Comparison of ENCODE assay signal across 37 cellular contexts in the genomic region with DNA sequence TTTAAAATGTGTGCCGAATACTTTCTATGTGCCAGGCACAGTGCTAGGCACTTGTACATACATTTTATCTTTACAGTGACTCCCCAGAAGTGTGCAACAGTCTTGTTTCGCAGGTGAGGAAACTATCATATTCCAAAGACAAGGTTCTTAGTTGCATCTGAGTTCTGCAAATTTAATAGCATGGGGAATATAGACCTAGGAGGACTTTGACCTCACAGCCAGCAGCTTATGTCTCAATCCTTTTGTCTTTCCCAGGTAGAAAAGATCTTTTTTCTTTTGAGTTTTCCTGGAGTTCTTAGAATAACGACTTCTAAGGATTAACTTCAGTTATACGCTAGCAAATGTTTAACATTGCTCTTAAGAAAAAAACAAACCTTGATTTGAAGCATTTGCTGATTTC.
"Had no signal": no experiment of that assay in that cellular context is flagged by ENCODE, and none has a peak within 500 bp of the region (broad histone marks: within the 10 kb centered on the region; RNA-seq: fewer than 3 reads in every experiment).

No MANE protein-coding gene starts in this region.

- H3K36me3 ChIP-seq: ascending aorta, cardiac muscle cell, Peyer's patch had no signal

- H3K4me1 Mint-ChIP-seq: activated naive CD4-positive, alpha-beta T cell treated with anti-CD3 and anti-CD28 coated beads, Interleukin-2, amount 50 U/mL, for 24 hours; activated naive CD8-positive, alpha-beta T cell treated with anti-CD3 and anti-CD28 coated beads, Interleukin-2, amount 10 ng/mL, durations not matched to agents 7 days and 5 days; activated T-helper 17 cell treated with anti-CD3 and anti-CD28 coated beads, Interleukin-2, amount 50 U/mL, for 72 hours; central memory CD8-positive, alpha-beta T cell had no signal

- H3K9ac ChIP-seq: KMS-11 had no signal

- ATAC-seq: activated CD8-positive, alpha-beta T cell treated with anti-CD3 and anti-CD28 coated beads for 36 hours; activated T-cell treated with anti-CD3 and anti-CD28 coated beads, Interleukin-2, amount 50 U/mL, for 72 hours; activated T-helper 17 cell treated with anti-CD3 and anti-CD28 coated beads, Interleukin-2, amount 50 U/mL, for 72 hours; PC-3; Right ventricle myocardium inferior had no signal

- H3K4me3 Mint-ChIP-seq: activated CD8-positive, alpha-beta T cell treated with anti-CD3 and anti-CD28 coated beads for 36 hours; activated naive CD4-positive, alpha-beta T cell treated with anti-CD3 and anti-CD28 coated beads, Interleukin-2, amount 50 U/mL, for 24 hours; activated naive CD8-positive, alpha-beta T cell treated with anti-CD3 and anti-CD28 coated beads, Interleukin-2, amount 10 ng/mL, durations not matched to agents 7 days and 5 days; activated T-cell treated with anti-CD3 and anti-CD28 coated beads, Interleukin-2, amount 50 U/mL, for 72 hours; activated T-helper 17 cell treated with anti-CD3 and anti-CD28 coated beads, Interleukin-2, amount 50 U/mL, for 72 hours; central memory CD8-positive, alpha-beta T cell had no signal

- H3K27me3 Mint-ChIP-seq: activated CD8-positive, alpha-beta T cell treated with anti-CD3 and anti-CD28 coated beads for 36 hours; activated naive CD4-positive, alpha-beta T cell treated with anti-CD3 and anti-CD28 coated beads, Interleukin-2, amount 50 U/mL, for 24 hours; activated T-helper 17 cell treated with anti-CD3 and anti-CD28 coated beads, Interleukin-2, amount 50 U/mL, for 72 hours had no signal

- DNase-seq: activated CD4-positive, alpha-beta T cell treated with anti-CD3 and anti-CD28 coated beads for 1 hour; activated CD4-positive, alpha-beta T cell treated with anti-CD3 and anti-CD28 coated beads for 48 hours; activated CD4-positive, CD25-positive, alpha-beta regulatory T cell; activated CD8-positive, alpha-beta T cell treated with anti-CD3 and anti-CD28 coated beads for 36 hours; activated effector memory CD4-positive, alpha-beta T cell treated with anti-CD3 and anti-CD28 coated beads, Interleukin-2, amount 50 U/mL, for 16 hours; activated naive CD4-positive, alpha-beta T cell; activated naive CD8-positive, alpha-beta T cell treated with anti-CD3 and anti-CD28 coated beads, Interleukin-2, amount 10 ng/mL, durations not matched to agents 7 days and 5 days; activated T-cell treated with anti-CD3 and anti-CD28 coated beads, Interleukin-2, amount 50 U/mL, for 1 hour; activated T-cell treated with anti-CD3 and anti-CD28 coated beads, Interleukin-2, amount 50 U/mL, for 72 hours; amygdala; MM.1S; MV-4-11; NCI-H1092; NCI-H1436 treated with DMSO at 0.1 percent for 48 hours; NCI-H1694 treated with DMSO at 0.1 percent for 48 hours; NCI-H2029; NCI-H2107; NCI-H2171; NCI-H510A; NCI-H526; NCI-H748 treated with DMSO at 0.1 percent for 48 hours; NK-92 treated with Interleukin-12 subunit alpha and Interleukin-12 subunit beta, amount 100 ng/mL, for 24 hours; PC-3; Peyer's patch; SW 1271; T-helper 1 cell; T-helper 2 cell; T-helper 9 cell had no signal

- H3K9me3 ChIP-seq: ascending aorta, Peyer's patch had no signal

- H3K27ac Mint-ChIP-seq: activated CD8-positive, alpha-beta T cell treated with anti-CD3 and anti-CD28 coated beads for 36 hours; activated naive CD4-positive, alpha-beta T cell treated with anti-CD3 and anti-CD28 coated beads, Interleukin-2, amount 50 U/mL, for 24 hours; activated naive CD8-positive, alpha-beta T cell treated with anti-CD3 and anti-CD28 coated beads, Interleukin-2, amount 10 ng/mL, durations not matched to agents 7 days and 5 days; activated T-cell treated with anti-CD3 and anti-CD28 coated beads, Interleukin-2, amount 50 U/mL, for 72 hours; activated T-helper 17 cell treated with anti-CD3 and anti-CD28 coated beads, Interleukin-2, amount 50 U/mL, for 72 hours had no signal

- H3K4me1 ChIP-seq: ascending aorta had no signal

- H3K36me3 Mint-ChIP-seq: activated naive CD4-positive, alpha-beta T cell treated with anti-CD3 and anti-CD28 coated beads, Interleukin-2, amount 50 U/mL, for 24 hours; activated naive CD8-positive, alpha-beta T cell treated with anti-CD3 and anti-CD28 coated beads, Interleukin-2, amount 10 ng/mL, durations not matched to agents 7 days and 5 days had no signal

- H3K9me3 Mint-ChIP-seq: activated CD8-positive, alpha-beta T cell treated with anti-CD3 and anti-CD28 coated beads for 36 hours; activated naive CD4-positive, alpha-beta T cell treated with anti-CD3 and anti-CD28 coated beads, Interleukin-2, amount 50 U/mL, for 24 hours; activated naive CD8-positive, alpha-beta T cell treated with anti-CD3 and anti-CD28 coated beads, Interleukin-2, amount 10 ng/mL, durations not matched to agents 7 days and 5 days; activated T-cell treated with anti-CD3 and anti-CD28 coated beads, Interleukin-2, amount 50 U/mL, for 72 hours; activated T-helper 17 cell treated with anti-CD3 and anti-CD28 coated beads, Interleukin-2, amount 50 U/mL, for 72 hours; central memory CD8-positive, alpha-beta T cell had no signal

- H3K27ac ChIP-seq: ascending aorta, KMS-11, Peyer's patch, RWPE1, VCaP had no signal

- H3K4me3 ChIP-seq: ascending aorta, cardiac muscle cell, Peyer's patch had no signal

- H3K4me2 ChIP-seq: KMS-11 had no signal

- H3K27me3 ChIP-seq: ascending aorta, cardiac muscle cell, Peyer's patch had no signal
